ENCODE assay signal across 25 cellular contexts in genomic region chr11:116472661-116473060, GRCh38.
DNase-seq lines count a peak whose midpoint lies in the region; ATAC-seq, FAIRE-seq and TF ChIP-seq lines count a peak whose summit lies in the region.
"Had no signal": no experiment of that assay in that cellular context is flagged by ENCODE, and none has a peak within 500 bp of the region (broad histone marks: within the 10 kb centered on the region; RNA-seq: fewer than 3 reads in every experiment).

No MANE protein-coding gene starts in this region.

- H4K8ac ChIP-seq in H1 (ENCODE audit: extremely low read depth, insufficient read depth, low read length), result no peak overlapping the region

- no peak for TF ChIP-seq EP300 in H1 (IDR thresholded peaks at IDR 0.05; ENCODE audit: borderline replicate concordance in 1 of 2, low read depth in 2 of 2, low read length in 2 of 2)

- DNase-seq in SJSA1 (ENCODE audit: low read depth in 1 of 2, low spot score in 2 of 2), result no peak
- DNase-seq in H1 (ENCODE audit: low read depth in 1 of 2, low spot score in 2 of 2), result no peak
- no peak for DNase-seq in mesothelial cell of epicardium (ENCODE audit: low spot score in 2 of 2, unreplicated experiment in 2 of 2)
- no peak for DNase-seq in smooth muscle cell (lab: John Stamatoyannopoulos, UW; ENCODE audit: unreplicated experiment)
- DNase-seq in SHP77 treated with DMSO at 0.1 percent for 48 hours (lab: John Stamatoyannopoulos, UW), result no peak
- no peak for DNase-seq in glutamatergic neuron
- DNase-seq: activated B cell treated with CpG ODN at 0.5 μM for 24 hours; activated CD8-positive, alpha-beta T cell treated with anti-CD3 and anti-CD28 coated beads for 36 hours; activated naive CD4-positive, alpha-beta T cell treated with anti-CD3 and anti-CD28 coated beads for 36 hours; activated T-cell treated with anti-CD3 and anti-CD28 coated beads, Interleukin-2, amount 50 U/mL, for 1 hour; DMS79; effector memory CD8-positive, alpha-beta T cell; immature natural killer cell; lower lobe of right lung; MV-4-11; NCI-H1930; NCI-H2227 treated with DMSO at 0.1 percent for 48 hours; PC-9 had no signal

- H3K79me2 ChIP-seq in H1 (ENCODE audit: control insufficient read depth in 1 of 2, insufficient read depth in 2 of 2, low read length in 2 of 2) (no peaks in the 10 kb centered on the region), smooth muscle cell (ENCODE audit: low read depth) (no peaks in the 10 kb centered on the region)

- H2BK15ac ChIP-seq in H1 (ENCODE audit: low read length), result no peak overlapping the region

- H4K20me1 ChIP-seq in H1 (replicated peaks in 1 of 2; ENCODE audit: control insufficient read depth in 1 of 2, insufficient read depth in 2 of 2, low read length in 2 of 2) (no peaks in the 10 kb centered on the region), smooth muscle cell (ENCODE audit: low read depth) (no peaks in the 10 kb centered on the region)

- no peak overlapping the region for H3K4ac ChIP-seq in H1 (replicated peaks; ENCODE audit: insufficient read length, low read depth, low read length)

- no peaks in the 10 kb centered on the region for H3K36me3 ChIP-seq in SJSA1
- H3K36me3 ChIP-seq in H1 (ENCODE audit: control insufficient read depth in 2 of 4, insufficient read depth in 4 of 4, low read length in 3 of 4), result 0 out of 8 replicates have a peak, but pooled peaks cover 0 to 3% (median 0%) of the 10 kb centered on the region in 4 experiments
- no peaks in the 10 kb centered on the region for H3K36me3 ChIP-seq in smooth muscle cell (ENCODE audit: low read depth)
- H3K36me3 ChIP-seq: lower lobe of right lung, thoracic aorta had no signal

- no peaks in the 10 kb centered on the region for H3K27me3 ChIP-seq in SJSA1 (replicated peaks)
- no peaks in the 10 kb centered on the region; a peak in 1 of 7 replicates for H3K27me3 ChIP-seq in H1 (replicated peaks in 1 of 4; ENCODE audit: control insufficient read depth in 3 of 4, extremely low read depth in 1 of 4, insufficient read depth in 3 of 4, low read length in 3 of 4)
- H3K27me3 ChIP-seq in smooth muscle cell (ENCODE audit: low read depth), result peaks cover 22% of the 10 kb centered on the region

- no peaks in the 10 kb centered on the region for H3K79me1 ChIP-seq in H1 (ENCODE audit: low read depth, low read length)

- H3K4me1 Mint-ChIP-seq in mesothelial cell of epicardium (peaks cover 36% of the 10 kb centered on the region), glutamatergic neuron (ENCODE audit: low read depth, unreplicated experiment) (peaks cover 15% of the 10 kb centered on the region)
- no peaks in the 10 kb centered on the region for H3K4me1 Mint-ChIP-seq in activated T-helper 17 cell treated with anti-CD3 and anti-CD28 coated beads, Interleukin-2, amount 50 U/mL, for 72 hours
- H3K4me1 Mint-ChIP-seq: activated B cell treated with CpG ODN at 0.5 μM for 24 hours; immature natural killer cell; stimulated activated memory B cell treated with anti-CD40 and anti-IgM and Interleukin-4, amounts not matched to agents 10 μg/mL and 1 μg/mL and 100 μg/mL, for 72 hours had no signal

- ATAC-seq in activated T-helper 17 cell treated with anti-CD3 and anti-CD28 coated beads, Interleukin-2, amount 50 U/mL, for 72 hours (replicated peaks), result no peak
- no peak for ATAC-seq in GM21381 (IDR thresholded peaks at IDR 0.05; ENCODE audit: unreplicated experiment)
- ATAC-seq: activated CD8-positive, alpha-beta T cell treated with anti-CD3 and anti-CD28 coated beads for 36 hours; effector memory CD8-positive, alpha-beta T cell; lower lobe of right lung; stimulated activated memory B cell treated with anti-CD40 and anti-IgM and Interleukin-4, amounts not matched to agents 10 μg/mL and 1 μg/mL and 100 μg/mL, for 72 hours had no signal

- no peak overlapping the region for H3K56ac ChIP-seq in H1 (replicated peaks; ENCODE audit: insufficient read length, low read depth, low read length)

- peaks cover 4% of the 10 kb centered on the region for H3K27me3 Mint-ChIP-seq in mesothelial cell of epicardium (ENCODE audit: low read depth)
- peaks cover 22% of the 10 kb centered on the region for H3K27me3 Mint-ChIP-seq in activated T-helper 17 cell treated with anti-CD3 and anti-CD28 coated beads, Interleukin-2, amount 50 U/mL, for 72 hours
- H3K27me3 Mint-ChIP-seq in glutamatergic neuron (ENCODE audit: unreplicated experiment), result peaks cover 3% of the 10 kb centered on the region

- H2AFZ ChIP-seq in H1 (ENCODE audit: low read length) (no peak overlapping the region), smooth muscle cell (ENCODE audit: low read depth) (no peak overlapping the region)
- H2AFZ ChIP-seq: PC-9 had no signal

- H3K4me1 ChIP-seq in SJSA1 (replicated peaks) (peaks cover 27% of the 10 kb centered on the region), H1 (replicated peaks in 1 of 4; ENCODE audit: control insufficient read depth in 3 of 4, insufficient read depth in 4 of 4, low read length in 3 of 4) (peaks cover 2 to 8% (median 7%) of the 10 kb centered on the region in 4 experiments; a peak in 5 of 7 replicates), smooth muscle cell (ENCODE audit: low read depth) (no peaks in the 10 kb centered on the region)
- H3K4me1 ChIP-seq: lower lobe of right lung had no signal

- H3K9me3 Mint-ChIP-seq in mesothelial cell of epicardium (no peaks in the 10 kb centered on the region), glutamatergic neuron (ENCODE audit: unreplicated experiment) (peaks cover 9% of the 10 kb centered on the region)
- H3K9me3 Mint-ChIP-seq in activated T-helper 17 cell treated with anti-CD3 and anti-CD28 coated beads, Interleukin-2, amount 50 U/mL, for 72 hours, result no peaks in the 10 kb centered on the region
- H3K9me3 Mint-ChIP-seq: activated B cell treated with CpG ODN at 0.5 μM for 24 hours; activated CD8-positive, alpha-beta T cell treated with anti-CD3 and anti-CD28 coated beads for 36 hours; activated naive CD4-positive, alpha-beta T cell treated with anti-CD3 and anti-CD28 coated beads for 36 hours had no signal

- H3K36me3 Mint-ChIP-seq in mesothelial cell of epicardium (no peaks in the 10 kb centered on the region), glutamatergic neuron (ENCODE audit: unreplicated experiment) (peaks cover 5% of the 10 kb centered on the region)
- H3K36me3 Mint-ChIP-seq in activated T-helper 17 cell treated with anti-CD3 and anti-CD28 coated beads, Interleukin-2, amount 50 U/mL, for 72 hours (ENCODE audit: low read depth), result no peaks in the 10 kb centered on the region
- H3K36me3 Mint-ChIP-seq: stimulated activated memory B cell treated with anti-CD40 and anti-IgM and Interleukin-4, amounts not matched to agents 10 μg/mL and 1 μg/mL and 100 μg/mL, for 72 hours had no signal

- H3K4me2 ChIP-seq in H1 (ENCODE audit: insufficient read depth in 1 of 2, low read depth in 2 of 2, low read length in 2 of 2) (no peak overlapping the region), smooth muscle cell (no peak overlapping the region)
- H3K4me2 ChIP-seq: KMS-11, PC-9 had no signal

- TF ChIP-seq POLR2A in H1 (IDR thresholded peaks at IDR 0.05; ENCODE audit: control extremely low read depth in 1 of 2, low read depth in 2 of 2, low read length in 2 of 2), result no peak

- H3K9ac ChIP-seq in H1 (replicated peaks in 1 of 4; ENCODE audit: extremely low read depth in 1 of 4, low read depth in 3 of 4, low read length in 3 of 4), result no peak overlapping the region
- no peak overlapping the region for H3K9ac ChIP-seq in smooth muscle cell (ENCODE audit: low read depth)
- H3K9ac ChIP-seq: KMS-11 had no signal

- no peak overlapping the region for H3K4me3 ChIP-seq in SJSA1
- H3K4me3 ChIP-seq in H1 (ENCODE audit: extremely low read depth in 1 of 4, insufficient read depth in 2 of 4, low read depth in 3 of 4, low read length in 4 of 4), result no peak overlapping the region
- H3K4me3 ChIP-seq in smooth muscle cell, result no peak overlapping the region
- H3K4me3 ChIP-seq: lower lobe of right lung, PC-9, thoracic aorta had no signal

- H3K9me3 ChIP-seq in SJSA1 (replicated peaks), result no peaks in the 10 kb centered on the region
- peaks cover 2 to 12% of the 10 kb centered on the region in 2 experiments; a peak in 3 of 4 replicates for H3K9me3 ChIP-seq in H1 (ENCODE audit: insufficient read depth in 2 of 2, low read depth in 1 of 2, low read length in 1 of 2)
- H3K9me3 ChIP-seq in smooth muscle cell (replicated peaks; ENCODE audit: low read depth), result no peaks in the 10 kb centered on the region
- H3K9me3 ChIP-seq: lower lobe of right lung, thoracic aorta had no signal

- 93% methylated on average over 1 of the region's 1 CpG; no CpG with 5 or more reads in 1 of the 2 experiments for WGBS in H1 (ENCODE audit: extremely low coverage in 1 of 2, insufficient coverage in 1 of 2, insufficient read length in 1 of 2, insufficient replicate concordance in 2 of 2, low coverage in 1 of 2, low lambda C conversion rate in 2 of 2, missing lambda C conversion rate in 1 of 2), 2 experiments
- 57% methylated on average over 1 of the region's 1 CpG for WGBS in smooth muscle cell (ENCODE audit: low lambda C conversion rate)

- no peak overlapping the region for H2BK120ac ChIP-seq in H1 (replicated peaks; ENCODE audit: low read depth, low read length)

- H3K14ac ChIP-seq in H1 (ENCODE audit: insufficient read length), result no peak overlapping the region

- H3K4me3 Mint-ChIP-seq in mesothelial cell of epicardium (no peak overlapping the region), glutamatergic neuron (ENCODE audit: unreplicated experiment) (no peak overlapping the region)
- H3K4me3 Mint-ChIP-seq in activated T-helper 17 cell treated with anti-CD3 and anti-CD28 coated beads, Interleukin-2, amount 50 U/mL, for 72 hours, result no peak overlapping the region
- H3K4me3 Mint-ChIP-seq: activated B cell treated with CpG ODN at 0.5 μM for 24 hours; activated CD8-positive, alpha-beta T cell treated with anti-CD3 and anti-CD28 coated beads for 36 hours; activated naive CD4-positive, alpha-beta T cell treated with anti-CD3 and anti-CD28 coated beads for 36 hours; effector memory CD8-positive, alpha-beta T cell; immature natural killer cell; stimulated activated memory B cell treated with anti-CD40 and anti-IgM and Interleukin-4, amounts not matched to agents 10 μg/mL and 1 μg/mL and 100 μg/mL, for 72 hours had no signal

- no peak overlapping the region for H2BK5ac ChIP-seq in H1 (ENCODE audit: low read depth, low read length)

- H3K27ac ChIP-seq in SJSA1 (peak overlapping the region; percentile 91), H1 (ENCODE audit: low read depth, low read length) (no peak overlapping the region), smooth muscle cell (ENCODE audit: low read depth) (peak overlapping the region; percentile 57)
- H3K27ac ChIP-seq: KMS-11, lower lobe of right lung, PC-9, thoracic aorta had no signal

- FAIRE-seq in H1 (lab: Jason Lieb, UNC), result no peak
- FAIRE-seq: H54, HTR-8/SVneo had no signal

- no peak overlapping the region for H4K5ac ChIP-seq in H1 (ENCODE audit: insufficient read length, low read depth, low read length)

- no peak overlapping the region for H4K91ac ChIP-seq in H1 (replicated peaks; ENCODE audit: insufficient read length, low read length)

- H3K27ac Mint-ChIP-seq in mesothelial cell of epicardium (peak overlapping the region; percentile 57), glutamatergic neuron (ENCODE audit: unreplicated experiment) (no peak overlapping the region)
- no peak overlapping the region for H3K27ac Mint-ChIP-seq in activated T-helper 17 cell treated with anti-CD3 and anti-CD28 coated beads, Interleukin-2, amount 50 U/mL, for 72 hours
- H3K27ac Mint-ChIP-seq: activated B cell treated with CpG ODN at 0.5 μM for 24 hours; activated CD8-positive, alpha-beta T cell treated with anti-CD3 and anti-CD28 coated beads for 36 hours; activated naive CD4-positive, alpha-beta T cell treated with anti-CD3 and anti-CD28 coated beads for 36 hours; effector memory CD8-positive, alpha-beta T cell; immature natural killer cell; stimulated activated memory B cell treated with anti-CD40 and anti-IgM and Interleukin-4, amounts not matched to agents 10 μg/mL and 1 μg/mL and 100 μg/mL, for 72 hours had no signal

- POLR2A ChIA-PET in H1 (lab: Charles Lee; ENCODE audit: partially characterized antibody), result interaction anchor here (1.3 kb wide), 1 partner anchor 9 kb away, joined by 3 read pairs; no protein-coding TSS in a partner anchor

- no peak for TF ChIP-seq RAD21 in H1 (IDR thresholded peaks at IDR 0.05 in 1 of 2, conservative IDR thresholded peaks at IDR 0.05 in 1 of 2; ENCODE audit: low read depth in 2 of 2, low read length in 2 of 2)

- no peak overlapping the region for H3K23ac ChIP-seq in H1 (ENCODE audit: insufficient read length)

- H2BK20ac ChIP-seq in H1 (ENCODE audit: low read length), result 0 out of 2 replicates have a peak overlapping the region, but pooled peaks have one; percentile 19

- no peaks in the 10 kb centered on the region; the same call in 1 of the 2 replicates for H3K23me2 ChIP-seq in H1 (ENCODE audit: low read depth, low read length)

- no peak for TF ChIP-seq CTCF in H1 (IDR thresholded peaks at IDR 0.05; ENCODE audit: control extremely low read depth in 1 of 3, insufficient read depth in 1 of 3, low read depth in 1 of 3, low read length in 3 of 3)
- no peak for TF ChIP-seq CTCF in mesothelial cell of epicardium (IDR thresholded peaks at IDR 0.05; ENCODE audit: unreplicated experiment)
- TF ChIP-seq CTCF in smooth muscle cell (IDR thresholded peaks at IDR 0.05; ENCODE audit: borderline replicate concordance, insufficient read depth, poor library complexity, severe bottlenecking), result no peak
- no peak for TF ChIP-seq CTCF in glutamatergic neuron (IDR thresholded peaks at IDR 0.05; ENCODE audit: partially characterized antibody, unreplicated experiment)

- no peaks in the 10 kb centered on the region for H3F3A ChIP-seq in smooth muscle cell (ENCODE audit: low read depth)

- no peak overlapping the region for H2AK5ac ChIP-seq in H1 (ENCODE audit: low read depth, low read length)

- 0 out of 2 replicates have a peak overlapping the region, but pooled peaks have one; percentile 7 for H3K18ac ChIP-seq in H1 (ENCODE audit: extremely low read depth, low read length)

- no peak overlapping the region for H2BK12ac ChIP-seq in H1 (ENCODE audit: low read depth, low read length)

- CTCF ChIA-PET in H1 (lab: Charles Lee; ENCODE audit: partially characterized antibody), result interaction anchor here (1.0 to 2.5 kb wide), 5 partner anchors 15 to 175 kb away, joined by 3 to 15 read pairs (median 7); no protein-coding TSS in a partner anchor
